Comparison of ENCODE assay signal across 20 cellular contexts in genomic region chr11:82930229-82930628, GRCh38. TPM values are rescaled to one million over a fixed set of nuclear protein-coding genes. Genes with fewer than 3 reads are reported as not detected.
DNase-seq lines count a peak whose midpoint lies in the region; ATAC-seq and TF ChIP-seq lines count a peak whose summit lies in the region.
"Had no signal": no experiment of that assay in that cellular context is flagged by ENCODE, and none has a peak within 500 bp of the region (broad histone marks: within the 10 kb centered on the region; RNA-seq: fewer than 3 reads in every experiment).

No MANE protein-coding gene starts in this region.

- TSS peak; percentile 93 for BruUV-seq in OCI-LY7 (replicated peaks; lab: Mats Ljungman, UMichigan)
- no TSS peak for BruUV-seq in Caco-2 (replicated peaks; lab: Mats Ljungman, UMichigan)

- H3K79me2 ChIP-seq in OCI-LY7 (ENCODE audit: insufficient read depth, low read depth, low read length): peaks cover 27% of the 10 kb centered on the region; the same call in 1 of the 2 replicates
- H3K79me2 ChIP-seq: parathyroid adenoma had no signal

- H3K27ac ChIP-seq in OCI-LY7 (ENCODE audit: low read depth, low read length, poor library complexity, severe bottlenecking): peak overlapping the region; percentile 91
- H3K27ac ChIP-seq in endodermal cell (ENCODE audit: low read depth, low read length): no peak overlapping the region
- H3K27ac ChIP-seq: cardiac muscle cell, esophagus muscularis mucosa, parathyroid adenoma, suprapubic skin had no signal

- H3K27ac Mint-ChIP-seq in Caco-2 (ENCODE audit: unreplicated experiment): no peak overlapping the region
- no peak overlapping the region for H3K27ac Mint-ChIP-seq in endodermal cell
- H3K27ac Mint-ChIP-seq: activated CD8-positive, alpha-beta memory T cell treated with anti-CD3 and anti-CD28 coated beads, Interleukin-2, amount 10 ng/mL, durations not matched to agents 7 days and 5 days; CD4-positive, alpha-beta memory T cell; GM23338 had no signal

- H3K4me3 ChIP-seq in GM12865 (ENCODE audit: low read depth, low read length) (peak overlapping the region; percentile 15; the same call in 1 of the 2 replicates), OCI-LY7 (ENCODE audit: low read depth, low read length, poor library complexity, severe bottlenecking) (peak overlapping the region; percentile 26), Caco-2 (ENCODE audit: low read depth, low read length) (no peak overlapping the region), endodermal cell (ENCODE audit: low read length) (no peak overlapping the region)
- H3K4me3 ChIP-seq: cardiac muscle cell, esophagus muscularis mucosa, GM23338, suprapubic skin had no signal

- H3K4me1 Mint-ChIP-seq in Caco-2 (ENCODE audit: low read depth, unreplicated experiment) (no peaks in the 10 kb centered on the region), endodermal cell (no peaks in the 10 kb centered on the region)
- H3K4me1 Mint-ChIP-seq: GM23338 had no signal

- 0% methylated on average over 1 of the region's 3 CpGs; no CpG with 5 or more reads in 1 of the 2 experiments for WGBS in endodermal cell (ENCODE audit: insufficient coverage in 1 of 2, insufficient read length in 1 of 2), 2 experiments

- H3K36me3 Mint-ChIP-seq in Caco-2 (ENCODE audit: insufficient read depth, unreplicated experiment): peaks cover 19% of the 10 kb centered on the region
- peaks cover 26% of the 10 kb centered on the region for H3K36me3 Mint-ChIP-seq in endodermal cell (ENCODE audit: low read depth)
- H3K36me3 Mint-ChIP-seq: CD4-positive, alpha-beta memory T cell had no signal

- H4K20me1 ChIP-seq in OCI-LY7 (ENCODE audit: insufficient read depth, low read length): no peaks in the 10 kb centered on the region

- DNase-seq in GM12865 (ENCODE audit: low read depth): peak; percentile 30
- peak; percentile 75 for DNase-seq in OCI-LY7 (ENCODE audit: low spot score)
- DNase-seq in Caco-2: no peak
- no peak for DNase-seq in endodermal cell
- no peak for DNase-seq in stimulated activated CD4-positive, alpha-beta T cell treated with anti-CD3 and anti-CD28 coated beads, Interleukin-4, amount 100 ng/mL, for 1 hour
- DNase-seq: activated CD4-positive, CD25-positive, alpha-beta regulatory T cell treated with anti-CD3 and anti-CD28 coated beads, Interleukin-2, amount 50 U/mL, for 72 hours; activated CD8-positive, alpha-beta memory T cell treated with anti-CD3 and anti-CD28 coated beads, Interleukin-2, amount 10 ng/mL, durations not matched to agents 7 days and 5 days; CD4-positive, alpha-beta memory T cell; DMS79 treated with DMSO at 0.1 percent for 48 hours; glutamatergic neuron; NCI-H187 treated with DMSO at 0.1 percent for 48 hours; NCI-H345 had no signal

- H3K36me3 ChIP-seq in OCI-LY7 (ENCODE audit: insufficient read depth, low read length) (peaks cover 86% of the 10 kb centered on the region), Caco-2 (ENCODE audit: control insufficient read depth, insufficient read depth, low read length) (no peaks in the 10 kb centered on the region), endodermal cell (ENCODE audit: control insufficient read depth, insufficient read depth, low read length) (peaks cover 21% of the 10 kb centered on the region)
- H3K36me3 ChIP-seq: cardiac muscle cell, esophagus muscularis mucosa, suprapubic skin had no signal

- no peaks in the 10 kb centered on the region for H3K27me3 ChIP-seq in Caco-2 (replicated peaks; ENCODE audit: control insufficient read depth, insufficient read depth, low read length)
- no peaks in the 10 kb centered on the region for H3K27me3 ChIP-seq in endodermal cell (ENCODE audit: control insufficient read depth, insufficient read depth, low read length, poor library complexity, severe bottlenecking)
- H3K27me3 ChIP-seq: cardiac muscle cell, esophagus muscularis mucosa, suprapubic skin had no signal

- H3K4me2 ChIP-seq in OCI-LY7 (ENCODE audit: low read length): peak overlapping the region; percentile 63
- H3K4me2 ChIP-seq: GM23338 had no signal

- ATAC-seq in GM19463 (IDR thresholded peaks at IDR 0.05; ENCODE audit: unreplicated experiment): peak; percentile 47
- ATAC-seq in HG03103 (IDR thresholded peaks at IDR 0.05; ENCODE audit: low read depth, unreplicated experiment): peak; percentile 66
- ATAC-seq in GM18873 (IDR thresholded peaks at IDR 0.05; ENCODE audit: low FRiP score, unreplicated experiment): no peak
- ATAC-seq: activated CD8-positive, alpha-beta memory T cell treated with anti-CD3 and anti-CD28 coated beads, Interleukin-2, amount 10 ng/mL, durations not matched to agents 7 days and 5 days; GM23338 had no signal

- H3K27me3 Mint-ChIP-seq in Caco-2 (ENCODE audit: insufficient read depth, unreplicated experiment) (no peaks in the 10 kb centered on the region), endodermal cell (ENCODE audit: insufficient read depth) (no peaks in the 10 kb centered on the region)
- H3K27me3 Mint-ChIP-seq: activated CD8-positive, alpha-beta memory T cell treated with anti-CD3 and anti-CD28 coated beads, Interleukin-2, amount 10 ng/mL, durations not matched to agents 7 days and 5 days; CD4-positive, alpha-beta memory T cell had no signal

- intact Hi-C loops in OCI-LY7 (cut with micrococcal nuclease; ENCODE audit: unreplicated experiment) (loop anchor here (2.0 kb wide), 1 partner anchor 133 kb away; no protein-coding TSS in a partner anchor), Caco-2 (cut with micrococcal nuclease; ENCODE audit: unreplicated experiment) (no loop called here)

- peak overlapping the region; percentile 9; the same call in 1 of the 2 replicates for H2AFZ ChIP-seq in OCI-LY7 (ENCODE audit: low read length)
- H2AFZ ChIP-seq: GM23338, parathyroid adenoma had no signal

- TF ChIP-seq CTCF in GM12865 (IDR thresholded peaks at IDR 0.05; ENCODE audit: insufficient read depth, low read depth, low read length, missing control alignments): no peak
- TF ChIP-seq CTCF in OCI-LY7 (conservative IDR thresholded peaks at IDR 0.05; ENCODE audit: low read length): no peak
- no peak for TF ChIP-seq CTCF in Caco-2 (IDR thresholded peaks at IDR 0.05; ENCODE audit: insufficient read depth in 1 of 2, low read depth in 1 of 2, low read length in 1 of 2, severe bottlenecking in 1 of 2, unreplicated experiment in 1 of 2)
- no peak for TF ChIP-seq CTCF in endodermal cell (conservative IDR thresholded peaks at IDR 0.05)

- H3K9me3 Mint-ChIP-seq in Caco-2 (ENCODE audit: unreplicated experiment) (no peaks in the 10 kb centered on the region), endodermal cell (no peaks in the 10 kb centered on the region)
- H3K9me3 Mint-ChIP-seq: CD4-positive, alpha-beta memory T cell; GM23338 had no signal

- H3K9me2 ChIP-seq in OCI-LY7 (ENCODE audit: insufficient read depth, low read length): no peaks in the 10 kb centered on the region

- H3K9me3 ChIP-seq in OCI-LY7 (ENCODE audit: low read length) (peaks cover 10% of the 10 kb centered on the region; the same call in 1 of the 2 replicates), Caco-2 (no peaks in the 10 kb centered on the region), endodermal cell (ENCODE audit: control insufficient read depth, low read length) (no peaks in the 10 kb centered on the region)
- H3K9me3 ChIP-seq: esophagus muscularis mucosa, suprapubic skin had no signal

- CTCF ChIA-PET in OCI-LY7 (lab: Charles Lee; ENCODE audit: unreplicated experiment): interaction anchor here (0.9 to 1.5 kb wide), 2 partner anchors 26 to 29 kb away, joined by 3 read pairs; partner anchors contain the start of gene DDIAS
- CTCF ChIA-PET in Caco-2 (lab: Charles Lee): no interaction called here

- no peak overlapping the region for H3K4me3 Mint-ChIP-seq in Caco-2 (ENCODE audit: unreplicated experiment)
- H3K4me3 Mint-ChIP-seq in endodermal cell: no peak overlapping the region
- H3K4me3 Mint-ChIP-seq: activated CD8-positive, alpha-beta memory T cell treated with anti-CD3 and anti-CD28 coated beads, Interleukin-2, amount 10 ng/mL, durations not matched to agents 7 days and 5 days; CD4-positive, alpha-beta memory T cell; GM23338 had no signal

- H3K4me1 ChIP-seq in OCI-LY7 (ENCODE audit: insufficient read depth, low read length, poor library complexity, severe bottlenecking) (peaks cover 60% of the 10 kb centered on the region), Caco-2 (no peaks in the 10 kb centered on the region), endodermal cell (ENCODE audit: control insufficient read depth, insufficient read depth, low read length) (no peaks in the 10 kb centered on the region)
- H3K4me1 ChIP-seq: esophagus muscularis mucosa, parathyroid adenoma, suprapubic skin had no signal

- POLR2A ChIA-PET in OCI-LY7 (lab: Charles Lee) (interaction anchor here (0.6 to 6.6 kb wide), 33 partner anchors 9 to 251 kb away, joined by 3 to 81 read pairs (median 6); partner anchors contain the start of genes DDIAS, PCF11, PRCP and RAB30), Caco-2 (lab: Charles Lee) (no interaction called here)

- H3K9ac ChIP-seq in endodermal cell (ENCODE audit: extremely low read depth, low read length, poor library complexity, severe bottlenecking): no peak overlapping the region
- H3K9ac ChIP-seq: parathyroid adenoma had no signal

RNA-seq across cellular contexts. Expression of gene DDIAS, which starts 28.7 kb away (rescaled TPM):
- 14.6 and 16.7 TPM in 2 replicates for total RNA-seq in OCI-LY7 (2014; rRNA removed; shearing (Covaris generic))
- total RNA-seq in OCI-LY7 (2022) (23.1 and 30.9 TPM in 2 replicates), Caco-2 (2022) (20.1 and 22.0 TPM in 2 replicates), endodermal cell (10 to 100 TPM; 14.4 to 24.1 TPM)
- polyA plus RNA-seq in endodermal cell (2013, experiment 1 of 2): 18.7 TPM
- polyA plus RNA-seq in endodermal cell (2013, experiment 2 of 2): 18.3 TPM

RNA-seq across cellular contexts. Expression of gene PRCP, which starts 30.0 kb away (rescaled TPM):
- total RNA-seq in OCI-LY7 (2014; rRNA removed; shearing (Covaris generic)): 6.5 and 11.0 TPM in 2 replicates
- total RNA-seq in OCI-LY7 (2022): 17.4 and 18.3 TPM in 2 replicates
- 107 TPM in 2 replicates for total RNA-seq in Caco-2 (2022)
- 100 to 1,000 TPM in 1 of 2 donors, 10 to 100 TPM in 1; 76.8 to 107 TPM for total RNA-seq in endodermal cell
- polyA plus RNA-seq in endodermal cell (2013, experiment 1 of 2): 67.8 TPM
- polyA plus RNA-seq in endodermal cell (2013, experiment 2 of 2): 60.5 TPM

Comparison
In these comparisons a context has a peak if more than half of its experiments do, and no peak if none do; other contexts are left out.
1. DNase-seq: peak in GM12865 (single experiment) and OCI-LY7 (single experiment); none in Caco-2 (0 of 2), endodermal cell (single experiment) and stimulated activated CD4-positive, alpha-beta T cell treated with anti-CD3 and anti-CD28 coated beads, Interleukin-4, amount 100 ng/mL, for 1 hour (single experiment).
2. H3K4me3 ChIP-seq: peak in GM12865 (single experiment) and OCI-LY7 (single experiment); none in Caco-2 (single experiment) and endodermal cell (single experiment).